11 cellular contexts compared by ENCODE assay signal in genomic region chr10:87020056-87020455, GRCh38. TPM values are rescaled to one million over a fixed set of nuclear protein-coding genes. Genes with fewer than 3 reads are reported as not detected.
DNase-seq lines count a peak whose midpoint lies in the region; ATAC-seq and TF ChIP-seq lines count a peak whose summit lies in the region.
"Not testable (repeated sequence)": the region's sequence is repeated elsewhere in the genome, so short reads cannot be mapped to it uniquely, and the experiment has no call there.
"Had no signal": no experiment of that assay in that cellular context is flagged by ENCODE, and none has a peak within 500 bp of the region (broad histone marks: within the 10 kb centered on the region; RNA-seq: fewer than 3 reads in every experiment).

Gene FAM25A (plus strand): TSS chr10:87020294. CDS start chr10:87020325, 31 bp downstream.

- H3K36me3 Mint-ChIP-seq in MCF 10A (ENCODE audit: insufficient read depth, unreplicated experiment), result not testable (repeated sequence)

- CTCF ChIA-PET in HCT116 (lab: Charles Lee); MCF 10A (lab: Yijun Ruan, JAX): not testable (repeated sequence)

- H3K4me1 ChIP-seq in HCT116 (ENCODE audit: control insufficient read depth in 1 of 2, insufficient read depth in 2 of 2, low read length in 2 of 2), result peaks cover 13 to 32% of the 10 kb centered on the region in 2 experiments
- peaks cover 0 to 41% (median 0%) of the 10 kb centered on the region in 3 donors for H3K4me1 ChIP-seq in esophagus squamous epithelium
- H3K4me1 ChIP-seq in thymus (ENCODE audit: control insufficient read depth, insufficient read depth, low read length), result not testable (repeated sequence)

- not testable (repeated sequence) for TF ChIP-seq POLR2A in HCT116 (IDR thresholded peaks at IDR 0.05; ENCODE audit: borderline replicate concordance, extremely low read depth, insufficient read depth, insufficient read length); esophagus squamous epithelium (IDR thresholded peaks at IDR 0.05); lower leg skin (IDR thresholded peaks at IDR 0.05)

- H3K4me3 Mint-ChIP-seq in MCF 10A (ENCODE audit: unreplicated experiment), result not testable (repeated sequence)

- ATAC-seq in HCT116, result peak; percentile 57; the same call in 1 of the 2 replicates

- peak within 1 kb of the TSS; percentile 64 for H3K4me2 ChIP-seq in HCT116 (ENCODE audit: low read length)

- H3K27me3 ChIP-seq in HCT116 (ENCODE audit: insufficient read depth, low read length); esophagus squamous epithelium; thymus (ENCODE audit: control insufficient read depth, insufficient read depth): not testable (repeated sequence)

- RAD21 ChIA-PET in HCT116 (lab: Charles Lee; ENCODE audit: low non-redundant PET in 1 of 2, low total read pairs in 2 of 2, uncharacterized antibody in 2 of 2, unreplicated experiment in 2 of 2), result not testable (repeated sequence)

- not testable (repeated sequence) for H3K27ac Mint-ChIP-seq in MCF 10A (ENCODE audit: low read depth, unreplicated experiment)

- not testable (repeated sequence) for H3K9me2 ChIP-seq in HCT116 (ENCODE audit: insufficient read depth)

- POLR2A ChIA-PET in HCT116 (lab: Charles Lee), result not testable (repeated sequence)
- POLR2A ChIA-PET in MCF 10A (lab: Yijun Ruan, JAX), result interaction anchor here (1.1 kb wide), 1 partner anchor 49 kb away, joined by 3 read pairs; no protein-coding TSS in a partner anchor

- H3K9ac ChIP-seq in HCT116 (ENCODE audit: low read length), result peak within 1 kb of the TSS; percentile 27

- TF ChIP-seq RAD21 in HCT116 (IDR thresholded peaks at IDR 0.05; ENCODE audit: low read depth), result not testable (repeated sequence)

- H3K4me3 ChIP-seq in HCT116 (replicated peaks in 1 of 2; ENCODE audit: low read depth in 1 of 2, low read length in 2 of 2) (peak within 1 kb of the TSS in 1 of 2 experiments; percentile 11; a peak in 1 of 4 replicates), esophagus squamous epithelium (peak within 1 kb of the TSS in 1 of 4 donors; percentile 11)
- H3K4me3 ChIP-seq in epithelial cell of esophagus (ENCODE audit: low read length); lower leg skin (ENCODE audit: low read depth, poor library complexity, severe bottlenecking); thymus (ENCODE audit: low read length): not testable (repeated sequence)

- H3K4me1 Mint-ChIP-seq in MCF 10A (ENCODE audit: insufficient read depth, unreplicated experiment), result not testable (repeated sequence)

- DNase-seq in HCT116 (ENCODE audit: low read depth, low spot score); esophagus squamous epithelium (lab: John Stamatoyannopoulos, UW); lower leg skin (ENCODE audit: low spot score in 2 of 2): not testable (repeated sequence)
- DNase-seq in M059J (ENCODE audit: low read depth) (peak; percentile 29), MCF 10A (ENCODE audit: unreplicated experiment) (peak; percentile 37), epithelial cell of esophagus (ENCODE audit: low read depth) (peak; percentile 18)

- H3K79me2 ChIP-seq in HCT116 (ENCODE audit: insufficient read depth, low read length), result not testable (repeated sequence)

- WGBS in esophagus squamous epithelium, 2 donors, result 42% methylated on average over 2 of the region's 9 CpGs; no CpG with 5 or more reads in 1 of the 2 donors
- WGBS in lower leg skin, 2 donors, result 70 to 77% methylated on average over 7 to 9 of the region's 9 CpGs
- WGBS in thymus, result 88% methylated on average over 9 of the region's 9 CpGs

- not testable (repeated sequence) for H3K27me3 Mint-ChIP-seq in MCF 10A (ENCODE audit: insufficient read depth, unreplicated experiment)

- H3K27ac ChIP-seq in HCT116 (ENCODE audit: low read depth, low read length) (peak within 1 kb of the TSS; percentile 36; the same call in 1 of the 2 replicates), esophagus squamous epithelium (peak within 1 kb of the TSS; percentile 52 to 89 (median 80))
- H3K27ac ChIP-seq in thymus (ENCODE audit: low read depth), result not testable (repeated sequence)

- H2AFZ ChIP-seq in HCT116 (ENCODE audit: low read depth, low read length, poor library complexity, severe bottlenecking), result not testable (repeated sequence)

- not testable (repeated sequence) for H4K20me1 ChIP-seq in HCT116 (ENCODE audit: insufficient read depth)

- not testable (repeated sequence) for H3K9me3 ChIP-seq in HCT116 (ENCODE audit: control insufficient read depth in 1 of 2, insufficient read depth in 1 of 2, low read depth in 1 of 2, low read length in 2 of 2); esophagus squamous epithelium; thymus (ENCODE audit: control insufficient read depth)

- not testable (repeated sequence) for TF ChIP-seq CTCF in HCT116 (IDR thresholded peaks at IDR 0.05 in 2 of 3, conservative IDR thresholded peaks at IDR 0.05 in 1 of 3; ENCODE audit: borderline replicate concordance in 1 of 3, insufficient read depth in 1 of 3, low read depth in 2 of 3, low read length in 2 of 3); MCF 10A (IDR thresholded peaks at IDR 0.05; ENCODE audit: unreplicated experiment); epithelial cell of esophagus (IDR thresholded peaks at IDR 0.05; ENCODE audit: insufficient read depth, low read depth, low read length, missing control alignments); esophagus squamous epithelium (IDR thresholded peaks at IDR 0.05); lower leg skin (IDR thresholded peaks at IDR 0.05)

- not testable (repeated sequence) for H3K9me3 Mint-ChIP-seq in MCF 10A (ENCODE audit: unreplicated experiment)

- intact Hi-C loops in HCT116 (cut with micrococcal nuclease); MCF 10A (cut with micrococcal nuclease); esophagus squamous epithelium (cut with DNase I); lower leg skin (cut with DNase I; ENCODE audit: low total_unique reads): not testable (repeated sequence)

- BruUV-seq in HCT116 (replicated peaks; lab: Mats Ljungman, UMichigan); MCF 10A (replicated peaks; lab: Mats Ljungman, UMichigan): not testable (repeated sequence)

- H3K36me3 ChIP-seq in HCT116 (ENCODE audit: control insufficient read depth in 1 of 2, insufficient read depth in 2 of 2, low read length in 2 of 2); esophagus squamous epithelium; thymus (ENCODE audit: control insufficient read depth, insufficient read depth): not testable (repeated sequence)

TF ChIP-seq in HCT116, 20 proteins besides CTCF, POLR2A, EP300 and RAD21:
- 0 out of 2 replicates have a peak, but pooled peaks have one; percentile 37 for TF ChIP-seq FOSL1 (IDR thresholded peaks at IDR 0.05; ENCODE audit: low read depth)

RNA-seq across cellular contexts. Expression of gene FAM25A, which starts in this region (rescaled TPM):
- total RNA-seq in HCT116 (2021; ENCODE audit: unreplicated experiment) (2.7 TPM), MCF 10A (2022) (not detected in 2 replicates), esophagus squamous epithelium (100 to 1,000 TPM in 2 of 4 donors, 10 to 100 TPM in 2; 57.1 to 371 (median 225) TPM), lower leg skin (100 to 1,000 TPM; 430 to 795 (median 736) TPM)
- 10.4 and 12.6 TPM in 2 replicates for polyA plus RNA-seq in HCT116 (2012)
- total RNA-seq in M059J (2014; rRNA removed; shearing (Covaris generic)), result not detected in 2 replicates
- 26.9 TPM for polyA plus RNA-seq in thymus
- total RNA-seq: CD4-positive, CD25-positive, alpha-beta regulatory T cell; CD8-positive, alpha-beta memory T cell; H1; H9 had no signal
- polyA plus RNA-seq: CD4-positive, CD25-positive, alpha-beta regulatory T cell; CD8-positive, alpha-beta memory T cell; H1 had no signal

Comparison
In these comparisons a context has a peak if more than half of its experiments do, and no peak if none do; other contexts are left out.
1. RNA of gene FAM25A (total RNA-seq): 430 to 795 TPM in lower leg skin and 57.1 to 371 TPM in esophagus squamous epithelium; 2.7 TPM in HCT116 (single experiment), not detected in MCF 10A and not detected in M059J; every median in the first group is over 10 times any median in the second.
2. Peak in DNase-seq in M059J; RNA of the gene not detected or under 1 TPM.
3. Peak in DNase-seq in MCF 10A; RNA of the gene not detected or under 1 TPM.